18 cellular contexts compared by ENCODE assay signal in the genomic region with DNA sequence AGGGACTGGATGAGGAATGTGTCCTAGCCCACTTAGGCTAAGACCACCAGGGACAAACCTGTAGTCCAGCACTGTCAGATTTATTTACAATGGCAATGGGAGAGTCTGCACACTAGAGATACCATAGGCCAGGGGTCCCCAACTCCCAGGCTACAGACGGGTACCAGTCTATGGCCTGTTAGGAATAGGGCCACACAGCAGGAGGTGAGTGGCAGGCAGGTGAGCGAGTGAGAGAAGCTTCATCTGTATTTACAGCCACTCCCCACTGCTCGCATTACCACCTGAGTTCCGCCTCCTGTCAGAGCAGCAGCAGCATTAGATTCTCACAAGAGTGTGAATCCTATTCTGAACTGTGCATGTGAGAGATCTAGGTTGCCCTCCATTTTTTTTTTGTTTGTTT. TPM values are rescaled to one million over a fixed set of nuclear protein-coding genes. Genes with fewer than 3 reads are reported as not detected.
DNase-seq lines count a peak whose midpoint lies in the region; ATAC-seq, FAIRE-seq and TF ChIP-seq lines count a peak whose summit lies in the region.
"Had no signal": no experiment of that assay in that cellular context is flagged by ENCODE, and none has a peak within 500 bp of the region (broad histone marks: within the 10 kb centered on the region; RNA-seq: fewer than 3 reads in every experiment).

No MANE protein-coding gene starts in this region.

- no peaks in the 10 kb centered on the region for H3K36me3 ChIP-seq in Karpas-422 (ENCODE audit: insufficient read depth, low read length)
- H3K36me3 ChIP-seq in H1 (ENCODE audit: control insufficient read depth in 2 of 4, insufficient read depth in 4 of 4, low read length in 3 of 4), result no peaks in the 10 kb centered on the region
- H3K36me3 ChIP-seq: ovary had no signal

- H3K18ac ChIP-seq in H1 (ENCODE audit: extremely low read depth, low read length), result no peak overlapping the region

- no peak overlapping the region for H2BK120ac ChIP-seq in H1 (replicated peaks; ENCODE audit: low read depth, low read length)

- no peak overlapping the region for H3K4ac ChIP-seq in H1 (replicated peaks; ENCODE audit: insufficient read length, low read depth, low read length)

- no peak overlapping the region for H4K5ac ChIP-seq in H1 (ENCODE audit: insufficient read length, low read depth, low read length)

- H2AFZ ChIP-seq in Karpas-422 (ENCODE audit: low read length) (no peak overlapping the region), H1 (ENCODE audit: low read length) (no peak overlapping the region)

- POLR2A ChIA-PET in H1 (lab: Charles Lee; ENCODE audit: partially characterized antibody), result interaction anchor here (0.8 to 1.5 kb wide), 3 partner anchors 11 to 63 kb away, joined by 3 read pairs; partner anchors contain the start of genes POLR2I, SYNE4 and TBCB

- peaks cover 4% of the 10 kb centered on the region for H3K23me2 ChIP-seq in H1 (ENCODE audit: low read depth, low read length)

- H3K23ac ChIP-seq in H1 (ENCODE audit: insufficient read length), result no peak overlapping the region

- ATAC-seq in stimulated activated effector memory CD8-positive, alpha-beta T cell treated with anti-CD3 and anti-CD28 coated beads, Interleukin-12 subunit alpha, Interleukin-12 subunit beta, amount 100 ng/mL, for 72 hours, result no peak
- no peak for ATAC-seq in activated T-cell treated with anti-CD3 and anti-CD28 coated beads, Interleukin-2, amount 50 U/mL, for 4 hours
- ATAC-seq: activated CD4-positive, CD25-positive, alpha-beta regulatory T cell treated with anti-CD3 and anti-CD28 coated beads, Interleukin-2, amount 50 U/mL, for 24 hours; stimulated activated naive B cell treated with anti-CD40 and anti-IgM and Interleukin-4, amounts not matched to agents 10 μg/mL and 1 μg/mL and 100 μg/mL, for 72 hours had no signal

- no peaks in the 10 kb centered on the region for H3K9me3 ChIP-seq in Karpas-422 (ENCODE audit: low read length)
- no peaks in the 10 kb centered on the region for H3K9me3 ChIP-seq in H1 (ENCODE audit: insufficient read depth in 2 of 2, low read depth in 1 of 2, low read length in 1 of 2)
- H3K9me3 ChIP-seq: ovary had no signal

- peaks cover 36% of the 10 kb centered on the region for H3K4me1 ChIP-seq in Karpas-422 (ENCODE audit: low read length)
- peaks cover 0 to 11% (median 4%) of the 10 kb centered on the region in 4 experiments; a peak in 6 of 7 replicates for H3K4me1 ChIP-seq in H1 (replicated peaks in 1 of 4; ENCODE audit: control insufficient read depth in 3 of 4, insufficient read depth in 4 of 4, low read length in 3 of 4)

- H3K27me3 ChIP-seq in Karpas-422 (ENCODE audit: low read length) (no peaks in the 10 kb centered on the region), H1 (replicated peaks in 1 of 4; ENCODE audit: control insufficient read depth in 3 of 4, extremely low read depth in 1 of 4, insufficient read depth in 3 of 4, low read length in 3 of 4) (no peaks in the 10 kb centered on the region)
- H3K27me3 ChIP-seq: ovary had no signal

- TF ChIP-seq POLR2A in H1 (IDR thresholded peaks at IDR 0.05; ENCODE audit: control extremely low read depth in 1 of 2, low read depth in 2 of 2, low read length in 2 of 2), result no peak

- no peak for TF ChIP-seq EP300 in H1 (IDR thresholded peaks at IDR 0.05; ENCODE audit: borderline replicate concordance in 1 of 2, low read depth in 2 of 2, low read length in 2 of 2)

- H4K20me1 ChIP-seq in Karpas-422 (ENCODE audit: insufficient read depth, low read depth, low read length), result no peaks in the 10 kb centered on the region
- peaks cover 0 to 10% of the 10 kb centered on the region in 2 experiments for H4K20me1 ChIP-seq in H1 (replicated peaks in 1 of 2; ENCODE audit: control insufficient read depth in 1 of 2, insufficient read depth in 2 of 2, low read length in 2 of 2)

- no peak overlapping the region for H3K27ac ChIP-seq in Karpas-422 (ENCODE audit: low read length)
- no peak overlapping the region for H3K27ac ChIP-seq in H1 (ENCODE audit: low read depth, low read length)
- H3K27ac ChIP-seq: ovary had no signal

- peak overlapping the region; percentile 26; the same call in 1 of the 2 replicates for H4K8ac ChIP-seq in H1 (ENCODE audit: extremely low read depth, insufficient read depth, low read length)

- no peaks in the 10 kb centered on the region for H3K79me1 ChIP-seq in H1 (ENCODE audit: low read depth, low read length)

- TF ChIP-seq RAD21 in H1 (IDR thresholded peaks at IDR 0.05 in 1 of 2, conservative IDR thresholded peaks at IDR 0.05 in 1 of 2; ENCODE audit: low read depth in 2 of 2, low read length in 2 of 2), result no peak

- no peak for FAIRE-seq in H1 (lab: Jason Lieb, UNC)
- FAIRE-seq: keratinocyte, RCC 7860 had no signal

- H3K14ac ChIP-seq in H1 (ENCODE audit: insufficient read length), result no peak overlapping the region

- H3K4me3 Mint-ChIP-seq in activated naive CD4-positive, alpha-beta T cell treated with anti-CD3 and anti-CD28 coated beads for 36 hours, result no peak overlapping the region
- H3K4me3 Mint-ChIP-seq in stimulated activated effector memory CD8-positive, alpha-beta T cell treated with anti-CD3 and anti-CD28 coated beads, Interleukin-12 subunit alpha, Interleukin-12 subunit beta, amount 100 ng/mL, for 72 hours, result peak overlapping the region; percentile 1
- H3K4me3 Mint-ChIP-seq in activated T-cell treated with anti-CD3 and anti-CD28 coated beads, Interleukin-2, amount 50 U/mL, for 4 hours, result no peak overlapping the region
- H3K4me3 Mint-ChIP-seq: stimulated activated naive B cell treated with anti-CD40 and anti-IgM and Interleukin-4, amounts not matched to agents 10 μg/mL and 1 μg/mL and 100 μg/mL, for 72 hours had no signal

- no peak for TF ChIP-seq CTCF in H1 (IDR thresholded peaks at IDR 0.05; ENCODE audit: control extremely low read depth in 1 of 3, insufficient read depth in 1 of 3, low read depth in 1 of 3, low read length in 3 of 3)

- H4K91ac ChIP-seq in H1 (replicated peaks; ENCODE audit: insufficient read length, low read length), result no peak overlapping the region

- H3K79me2 ChIP-seq in Karpas-422 (ENCODE audit: low read length) (peaks cover 26% of the 10 kb centered on the region), H1 (ENCODE audit: control insufficient read depth in 1 of 2, insufficient read depth in 2 of 2, low read length in 2 of 2) (peaks cover 3 to 17% of the 10 kb centered on the region in 2 experiments; a peak in 3 of 4 replicates)

- H3K4me3 ChIP-seq in Karpas-422 (ENCODE audit: low read length) (no peak overlapping the region), H1 (ENCODE audit: extremely low read depth in 1 of 4, insufficient read depth in 2 of 4, low read depth in 3 of 4, low read length in 4 of 4) (peak overlapping the region in 1 of 4 experiments; percentile 16; a peak in 2 of 8 replicates)
- H3K4me3 ChIP-seq: ovary, smooth muscle cell had no signal

- H3K9me3 Mint-ChIP-seq in activated naive CD4-positive, alpha-beta T cell treated with anti-CD3 and anti-CD28 coated beads for 36 hours, result no peaks in the 10 kb centered on the region
- H3K9me3 Mint-ChIP-seq in stimulated activated effector memory CD8-positive, alpha-beta T cell treated with anti-CD3 and anti-CD28 coated beads, Interleukin-12 subunit alpha, Interleukin-12 subunit beta, amount 100 ng/mL, for 72 hours, result no peaks in the 10 kb centered on the region
- no peaks in the 10 kb centered on the region for H3K9me3 Mint-ChIP-seq in activated T-cell treated with anti-CD3 and anti-CD28 coated beads, Interleukin-2, amount 50 U/mL, for 4 hours
- H3K9me3 Mint-ChIP-seq: stimulated activated naive B cell treated with anti-CD40 and anti-IgM and Interleukin-4, amounts not matched to agents 10 μg/mL and 1 μg/mL and 100 μg/mL, for 72 hours had no signal

- no peaks in the 10 kb centered on the region for H3K27me3 Mint-ChIP-seq in activated naive CD4-positive, alpha-beta T cell treated with anti-CD3 and anti-CD28 coated beads for 36 hours (ENCODE audit: low read depth)
- no peaks in the 10 kb centered on the region for H3K27me3 Mint-ChIP-seq in activated T-cell treated with anti-CD3 and anti-CD28 coated beads, Interleukin-2, amount 50 U/mL, for 4 hours (ENCODE audit: low read depth)
- H3K27me3 Mint-ChIP-seq: stimulated activated naive B cell treated with anti-CD40 and anti-IgM and Interleukin-4, amounts not matched to agents 10 μg/mL and 1 μg/mL and 100 μg/mL, for 72 hours had no signal

- no peak for DNase-seq in activated naive CD4-positive, alpha-beta T cell treated with anti-CD3 and anti-CD28 coated beads for 36 hours
- no peak for DNase-seq in activated naive CD4-positive, alpha-beta T cell (lab: John Stamatoyannopoulos, UW)
- DNase-seq in Karpas-422, result peak; percentile 70
- peak in 1 of 2 experiments; percentile 60 for DNase-seq in H1 (ENCODE audit: low read depth in 1 of 2, low spot score in 2 of 2)
- DNase-seq in stimulated activated effector memory CD8-positive, alpha-beta T cell treated with anti-CD3 and anti-CD28 coated beads, Interleukin-12 subunit alpha, Interleukin-12 subunit beta, amount 100 ng/mL, for 72 hours (ENCODE audit: low spot score in 2 of 2), result no peak
- DNase-seq in activated T-cell treated with anti-CD3 and anti-CD28 coated beads, Interleukin-2, amount 50 U/mL, for 4 hours, result no peak
- no peak for DNase-seq in SHP77 (lab: John Stamatoyannopoulos, UW)
- DNase-seq in SKM-1 (lab: John Stamatoyannopoulos, UW; ENCODE audit: unreplicated experiment), result no peak
- DNase-seq: amniotic stem cell; NCI-H524 treated with DMSO at 0.1 percent for 48 hours; ovary; stimulated activated naive B cell treated with anti-CD40 and anti-IgM and Interleukin-4, amounts not matched to agents 10 μg/mL and 1 μg/mL and 100 μg/mL, for 72 hours; SW 1271; trophoblast cell had no signal

- H2BK5ac ChIP-seq in H1 (ENCODE audit: low read depth, low read length), result no peak overlapping the region

- H3K27ac Mint-ChIP-seq in activated naive CD4-positive, alpha-beta T cell treated with anti-CD3 and anti-CD28 coated beads for 36 hours, result peak overlapping the region; percentile 33
- H3K27ac Mint-ChIP-seq in stimulated activated effector memory CD8-positive, alpha-beta T cell treated with anti-CD3 and anti-CD28 coated beads, Interleukin-12 subunit alpha, Interleukin-12 subunit beta, amount 100 ng/mL, for 72 hours, result peak overlapping the region; percentile 84
- H3K27ac Mint-ChIP-seq: stimulated activated naive B cell treated with anti-CD40 and anti-IgM and Interleukin-4, amounts not matched to agents 10 μg/mL and 1 μg/mL and 100 μg/mL, for 72 hours had no signal

- CTCF ChIA-PET in activated naive CD4-positive, alpha-beta T cell treated with anti-CD3 and anti-CD28 coated beads for 36 hours (lab: Charles Lee), result interaction anchor here (0.6 kb wide), 1 partner anchor 96 kb away, joined by 3 read pairs; no protein-coding TSS in a partner anchor
- CTCF ChIA-PET in H1 (lab: Charles Lee; ENCODE audit: partially characterized antibody), result interaction anchor here (0.7 to 4.6 kb wide), 10 partner anchors 10 to 229 kb away, joined by 3 to 14 read pairs (median 5); partner anchors contain the start of genes ALKBH6, CLIP3 and SDHAF1

- H2BK12ac ChIP-seq in H1 (ENCODE audit: low read depth, low read length), result no peak overlapping the region

- H3K9me2 ChIP-seq in Karpas-422 (replicated peaks; ENCODE audit: insufficient read depth, low read length), result no peaks in the 10 kb centered on the region

- 50% methylated on average over 4 of the region's 4 CpGs; no CpG with 5 or more reads in 1 of the 2 experiments for WGBS in H1 (ENCODE audit: extremely low coverage in 1 of 2, insufficient coverage in 1 of 2, insufficient read length in 1 of 2, insufficient replicate concordance in 2 of 2, low coverage in 1 of 2, low lambda C conversion rate in 2 of 2, missing lambda C conversion rate in 1 of 2), 2 experiments

- no peak overlapping the region for H2AK5ac ChIP-seq in H1 (ENCODE audit: low read depth, low read length)

- H3K9ac ChIP-seq in Karpas-422 (ENCODE audit: low read length) (no peak overlapping the region), H1 (replicated peaks in 1 of 4; ENCODE audit: extremely low read depth in 1 of 4, low read depth in 3 of 4, low read length in 3 of 4) (no peak overlapping the region)

- H3K4me2 ChIP-seq in Karpas-422 (ENCODE audit: low read depth, low read length, poor library complexity, severe bottlenecking) (no peak overlapping the region), H1 (ENCODE audit: insufficient read depth in 1 of 2, low read depth in 2 of 2, low read length in 2 of 2) (peak overlapping the region in 1 of 2 experiments; percentile 30; a peak in 2 of 4 replicates)
- H3K4me2 ChIP-seq: smooth muscle cell had no signal

- peaks cover 4% of the 10 kb centered on the region for H3K36me3 Mint-ChIP-seq in activated naive CD4-positive, alpha-beta T cell treated with anti-CD3 and anti-CD28 coated beads for 36 hours (ENCODE audit: low read depth)
- H3K36me3 Mint-ChIP-seq in stimulated activated effector memory CD8-positive, alpha-beta T cell treated with anti-CD3 and anti-CD28 coated beads, Interleukin-12 subunit alpha, Interleukin-12 subunit beta, amount 100 ng/mL, for 72 hours, result peaks cover 15% of the 10 kb centered on the region
- H3K36me3 Mint-ChIP-seq in activated T-cell treated with anti-CD3 and anti-CD28 coated beads, Interleukin-2, amount 50 U/mL, for 4 hours (ENCODE audit: insufficient read depth), result peaks cover 4% of the 10 kb centered on the region

- H2BK15ac ChIP-seq in H1 (ENCODE audit: low read length), result no peak overlapping the region

- H3K4me1 Mint-ChIP-seq in activated naive CD4-positive, alpha-beta T cell treated with anti-CD3 and anti-CD28 coated beads for 36 hours (ENCODE audit: low read depth), result peaks cover 18% of the 10 kb centered on the region
- H3K4me1 Mint-ChIP-seq in stimulated activated effector memory CD8-positive, alpha-beta T cell treated with anti-CD3 and anti-CD28 coated beads, Interleukin-12 subunit alpha, Interleukin-12 subunit beta, amount 100 ng/mL, for 72 hours, result peaks cover 37% of the 10 kb centered on the region
- H3K4me1 Mint-ChIP-seq in activated T-cell treated with anti-CD3 and anti-CD28 coated beads, Interleukin-2, amount 50 U/mL, for 4 hours (ENCODE audit: low read depth), result peaks cover 16% of the 10 kb centered on the region

- no peak overlapping the region for H2BK20ac ChIP-seq in H1 (ENCODE audit: low read length)

- intact Hi-C loops in activated naive CD4-positive, alpha-beta T cell treated with anti-CD3 and anti-CD28 coated beads for 36 hours (cut with micrococcal nuclease), result loop anchor here (5.0 kb wide), 1 partner anchor 334 kb away; the partner anchor contains the start of gene KMT2B

- no peak overlapping the region for H3K56ac ChIP-seq in H1 (replicated peaks; ENCODE audit: insufficient read length, low read depth, low read length)

RNA-seq across cellular contexts. Expression of gene THAP8, which starts 2.4 kb away (rescaled TPM):
- total RNA-seq in activated naive CD4-positive, alpha-beta T cell treated with anti-CD3 and anti-CD28 coated beads for 36 hours, result 1 to 10 TPM; 1.1 to 1.2 TPM
- total RNA-seq in Karpas-422 (2014; rRNA removed; shearing (Covaris generic); ENCODE audit: low replicate concordance), result 3.6 and 8.9 TPM in 2 replicates
- total RNA-seq in H1 (2021; fragmentation: NEBNext Ultra II Directional; extraction: Animal tissue kit (Norgen Biotek cat#: 25700)), result 6.0 and 6.4 TPM in 2 replicates
- polyA plus RNA-seq in H1 (2011; rRNA removed), result 11.1 and 14.8 TPM in 2 replicates
- 9.9 TPM for polyA plus RNA-seq in H1 (2011; cell fraction: cytosol; rRNA removed)
- polyA plus RNA-seq in H1 (2011; cell fraction: nucleus; rRNA removed), result 9.0 TPM
- polyA plus RNA-seq in H1 (2012, experiment 1 of 2), result 3.4 to 8.7 TPM (median 6.5 TPM) in 4 replicates
- polyA plus RNA-seq in H1 (2012, experiment 2 of 2), result 5.6 TPM
- 3.9 TPM for polyA plus RNA-seq in H1 (2013, experiment 1 of 2)
- 3.7 TPM for polyA plus RNA-seq in H1 (2013, experiment 2 of 2)
- polyA minus RNA-seq in H1 (2011; rRNA and poly(A)+ RNA removed), result 3.4 and 4.4 TPM in 2 replicates
- polyA minus RNA-seq in H1 (2011; cell fraction: cytosol; rRNA and poly(A)+ RNA removed), result 8.2 TPM
- 8.8 TPM for polyA minus RNA-seq in H1 (2011; cell fraction: nucleus; rRNA and poly(A)+ RNA removed)
- total RNA-seq in activated T-cell treated with anti-CD3 and anti-CD28 coated beads, Interleukin-2, amount 50 U/mL, for 4 hours, result 1 to 10 TPM in 1 of 3 donors, under 1 TPM in 2; 0.76 to 1.2 (median 0.90) TPM

RNA-seq across cellular contexts. Expression of gene WDR62, which starts 3.1 kb away (rescaled TPM):
- total RNA-seq in activated naive CD4-positive, alpha-beta T cell treated with anti-CD3 and anti-CD28 coated beads for 36 hours, result 10 to 100 TPM; 23.7 to 25.6 TPM
- total RNA-seq in Karpas-422 (2014; rRNA removed; shearing (Covaris generic); ENCODE audit: low replicate concordance), result 9.4 and 10.9 TPM in 2 replicates
- total RNA-seq in H1 (2021; fragmentation: NEBNext Ultra II Directional; extraction: Animal tissue kit (Norgen Biotek cat#: 25700)), result 39.5 and 39.8 TPM in 2 replicates
- polyA plus RNA-seq in H1 (2011; rRNA removed), result 28.2 and 39.9 TPM in 2 replicates
- 18.4 TPM for polyA plus RNA-seq in H1 (2011; cell fraction: cytosol; rRNA removed)
- 85.8 TPM for polyA plus RNA-seq in H1 (2011; cell fraction: nucleus; rRNA removed)
- polyA plus RNA-seq in H1 (2012, experiment 1 of 2), result 23.9 to 35.6 TPM (median 32.4 TPM) in 4 replicates
- 23.6 TPM for polyA plus RNA-seq in H1 (2012, experiment 2 of 2)
- polyA plus RNA-seq in H1 (2013, experiment 1 of 2), result 20.0 TPM
- 18.7 TPM for polyA plus RNA-seq in H1 (2013, experiment 2 of 2)
- polyA minus RNA-seq in H1 (2011; rRNA and poly(A)+ RNA removed), result 46.8 and 48.3 TPM in 2 replicates
- 21.9 TPM for polyA minus RNA-seq in H1 (2011; cell fraction: cytosol; rRNA and poly(A)+ RNA removed)
- polyA minus RNA-seq in H1 (2011; cell fraction: nucleus; rRNA and poly(A)+ RNA removed), result 34.6 TPM
- 10 to 100 TPM; 10.3 to 14.6 (median 12.5) TPM for total RNA-seq in activated T-cell treated with anti-CD3 and anti-CD28 coated beads, Interleukin-2, amount 50 U/mL, for 4 hours

RNA-seq across cellular contexts. Expression of gene CLIP3, which starts 19.0 kb away (rescaled TPM):
- total RNA-seq in activated naive CD4-positive, alpha-beta T cell treated with anti-CD3 and anti-CD28 coated beads for 36 hours, result under 1 TPM in 1 of 2 experiments, not detected in 1; 0.15 TPM
- total RNA-seq in Karpas-422 (2014; rRNA removed; shearing (Covaris generic); ENCODE audit: low replicate concordance), result 0.72 and 1.2 TPM in 2 replicates
- 21.7 and 33.7 TPM in 2 replicates for total RNA-seq in H1 (2021; fragmentation: NEBNext Ultra II Directional; extraction: Animal tissue kit (Norgen Biotek cat#: 25700))
- 5.9 and 12.0 TPM in 2 replicates for polyA plus RNA-seq in H1 (2011; rRNA removed)
- polyA plus RNA-seq in H1 (2011; cell fraction: cytosol; rRNA removed), result 4.9 TPM
- 10.4 TPM for polyA plus RNA-seq in H1 (2011; cell fraction: nucleus; rRNA removed)
- polyA plus RNA-seq in H1 (2012, experiment 1 of 2), result 21.3 to 26.6 TPM (median 24.5 TPM) in 4 replicates
- 24.2 TPM for polyA plus RNA-seq in H1 (2012, experiment 2 of 2)
- 8.5 TPM for polyA plus RNA-seq in H1 (2013, experiment 1 of 2)
- 8.9 TPM for polyA plus RNA-seq in H1 (2013, experiment 2 of 2)
- 6.2 and 7.8 TPM in 2 replicates for polyA minus RNA-seq in H1 (2011; rRNA and poly(A)+ RNA removed)
- 20.6 TPM for polyA minus RNA-seq in H1 (2011; cell fraction: cytosol; rRNA and poly(A)+ RNA removed)
- 13.9 TPM for polyA minus RNA-seq in H1 (2011; cell fraction: nucleus; rRNA and poly(A)+ RNA removed)
- 1 to 10 TPM in 1 of 3 donors, under 1 TPM in 2; 0.33 to 1.4 (median 0.58) TPM for total RNA-seq in activated T-cell treated with anti-CD3 and anti-CD28 coated beads, Interleukin-2, amount 50 U/mL, for 4 hours

RNA-seq across cellular contexts. Expression of gene ALKBH6, which starts 37.6 kb away (rescaled TPM):
- 10 to 100 TPM; 36.9 to 37.8 TPM for total RNA-seq in activated naive CD4-positive, alpha-beta T cell treated with anti-CD3 and anti-CD28 coated beads for 36 hours
- 11.1 and 48.4 TPM in 2 replicates for total RNA-seq in Karpas-422 (2014; rRNA removed; shearing (Covaris generic); ENCODE audit: low replicate concordance)
- total RNA-seq in H1 (2021; fragmentation: NEBNext Ultra II Directional; extraction: Animal tissue kit (Norgen Biotek cat#: 25700)), result 19.2 and 24.8 TPM in 2 replicates
- 33.3 and 51.2 TPM in 2 replicates for polyA plus RNA-seq in H1 (2011; rRNA removed)
- 40.1 TPM for polyA plus RNA-seq in H1 (2011; cell fraction: cytosol; rRNA removed)
- polyA plus RNA-seq in H1 (2011; cell fraction: nucleus; rRNA removed), result 73.1 TPM
- 28.3 to 46.2 TPM (median 30.6 TPM) in 4 replicates for polyA plus RNA-seq in H1 (2012, experiment 1 of 2)
- 32.6 TPM for polyA plus RNA-seq in H1 (2012, experiment 2 of 2)
- polyA plus RNA-seq in H1 (2013, experiment 1 of 2), result 33.6 TPM
- 32.8 TPM for polyA plus RNA-seq in H1 (2013, experiment 2 of 2)
- polyA minus RNA-seq in H1 (2011; rRNA and poly(A)+ RNA removed), result 8.4 and 8.6 TPM in 2 replicates
- 7.9 TPM for polyA minus RNA-seq in H1 (2011; cell fraction: cytosol; rRNA and poly(A)+ RNA removed)
- polyA minus RNA-seq in H1 (2011; cell fraction: nucleus; rRNA and poly(A)+ RNA removed), result 17.7 TPM
- 10 to 100 TPM; 33.1 to 38.2 (median 36.1) TPM for total RNA-seq in activated T-cell treated with anti-CD3 and anti-CD28 coated beads, Interleukin-2, amount 50 U/mL, for 4 hours

RNA-seq across cellular contexts. Expression of gene SYNE4, which starts 43.0 kb away (rescaled TPM):
- 1 to 10 TPM; 1.1 to 2.1 TPM for total RNA-seq in activated naive CD4-positive, alpha-beta T cell treated with anti-CD3 and anti-CD28 coated beads for 36 hours
- 1.2 and 1.8 TPM in 2 replicates for total RNA-seq in Karpas-422 (2014; rRNA removed; shearing (Covaris generic); ENCODE audit: low replicate concordance)
- 20.8 and 21.8 TPM in 2 replicates for total RNA-seq in H1 (2021; fragmentation: NEBNext Ultra II Directional; extraction: Animal tissue kit (Norgen Biotek cat#: 25700))
- 22.6 and 29.1 TPM in 2 replicates for polyA plus RNA-seq in H1 (2011; rRNA removed)
- polyA plus RNA-seq in H1 (2011; cell fraction: cytosol; rRNA removed), result 25.4 TPM
- 30.0 TPM for polyA plus RNA-seq in H1 (2011; cell fraction: nucleus; rRNA removed)
- 20.7 to 28.0 TPM (median 25.1 TPM) in 4 replicates for polyA plus RNA-seq in H1 (2012, experiment 1 of 2)
- 36.3 TPM for polyA plus RNA-seq in H1 (2012, experiment 2 of 2)
- 20.5 TPM for polyA plus RNA-seq in H1 (2013, experiment 1 of 2)
- 20.3 TPM for polyA plus RNA-seq in H1 (2013, experiment 2 of 2)
- polyA minus RNA-seq in H1 (2011; rRNA and poly(A)+ RNA removed), result 9.0 and 9.2 TPM in 2 replicates
- 9.8 TPM for polyA minus RNA-seq in H1 (2011; cell fraction: cytosol; rRNA and poly(A)+ RNA removed)
- 12.7 TPM for polyA minus RNA-seq in H1 (2011; cell fraction: nucleus; rRNA and poly(A)+ RNA removed)
- total RNA-seq in activated T-cell treated with anti-CD3 and anti-CD28 coated beads, Interleukin-2, amount 50 U/mL, for 4 hours, result 1 to 10 TPM in 2 of 3 donors, under 1 TPM in 1; 0.92 to 1.4 (median 1.2) TPM
